In genomic region chr15:81323559-81323943, GRCh38 we compare ENCODE assay signal across 7 cellular contexts. TPM values are rescaled to one million over a fixed set of nuclear protein-coding genes. Genes with fewer than 3 reads are reported as not detected.
DNase-seq lines count a peak whose midpoint lies in the region; ATAC-seq and TF ChIP-seq lines count a peak whose summit lies in the region.

No MANE protein-coding gene starts in this region.

- H3K27me3 ChIP-seq in ascending aorta, result no peaks in the 10 kb centered on the region

- peak overlapping the region; percentile 49 to 71 for H3K27ac ChIP-seq in ascending aorta

- H3K27ac Mint-ChIP-seq in memory B cell, result peak overlapping the region; percentile 93

- no peak for TF ChIP-seq CTCF in ascending aorta (IDR thresholded peaks at IDR 0.05)

- H3K9me3 Mint-ChIP-seq in memory B cell, result no peaks in the 10 kb centered on the region

- ATAC-seq in GM19397 (IDR thresholded peaks at IDR 0.05; ENCODE audit: unreplicated experiment) (peak; percentile 2), HG03175 (IDR thresholded peaks at IDR 0.05; ENCODE audit: unreplicated experiment) (peak; percentile 18), memory B cell (ENCODE audit: low read depth) (peak; percentile 16)

- H3K4me3 ChIP-seq in ascending aorta, result peak overlapping the region; percentile 68 to 76

- H3K36me3 Mint-ChIP-seq in memory B cell, result peaks cover 1% of the 10 kb centered on the region

- DNase-seq in ascending aorta (ENCODE audit: low spot score in 2 of 2), result no peak
- no peak for DNase-seq in memory B cell (ENCODE audit: low spot score in 2 of 2)
- DNase-seq in NCI-H1694 (lab: John Stamatoyannopoulos, UW), result no peak
- no peak for DNase-seq in NCI-H82 (lab: John Stamatoyannopoulos, UW)
- no peak for DNase-seq in NCI-H526 (lab: John Stamatoyannopoulos, UW)

- H3K36me3 ChIP-seq in ascending aorta, result peaks cover 0 to 9% of the 10 kb centered on the region in 2 donors

- H3K4me1 ChIP-seq in ascending aorta, result peaks cover 5 to 7% of the 10 kb centered on the region in 2 donors

- intact Hi-C loops in ascending aorta (cut with DNase I), result loop anchor here (5.0 to 10.0 kb wide), 2 partner anchors 721 to 939 kb away; partner anchors contain the start of genes EFL1, MEX3B and SAXO2

- peak overlapping the region; percentile 89 for H3K4me3 Mint-ChIP-seq in memory B cell

- H3K27me3 Mint-ChIP-seq in memory B cell, result no peaks in the 10 kb centered on the region

- no peaks in the 10 kb centered on the region for H3K9me3 ChIP-seq in ascending aorta

- peaks cover 42% of the 10 kb centered on the region for H3K4me1 Mint-ChIP-seq in memory B cell

RNA-seq across cellular contexts. Expression of gene STARD5, which starts 0.4 kb away (rescaled TPM):
- total RNA-seq in ascending aorta, result 4.8 TPM

RNA-seq across cellular contexts. Expression of gene TMC3, which starts 50.5 kb away (rescaled TPM):
- total RNA-seq in ascending aorta, result not detected
